Comparison of ENCODE assay signal across 16 cellular contexts in the genomic region with DNA sequence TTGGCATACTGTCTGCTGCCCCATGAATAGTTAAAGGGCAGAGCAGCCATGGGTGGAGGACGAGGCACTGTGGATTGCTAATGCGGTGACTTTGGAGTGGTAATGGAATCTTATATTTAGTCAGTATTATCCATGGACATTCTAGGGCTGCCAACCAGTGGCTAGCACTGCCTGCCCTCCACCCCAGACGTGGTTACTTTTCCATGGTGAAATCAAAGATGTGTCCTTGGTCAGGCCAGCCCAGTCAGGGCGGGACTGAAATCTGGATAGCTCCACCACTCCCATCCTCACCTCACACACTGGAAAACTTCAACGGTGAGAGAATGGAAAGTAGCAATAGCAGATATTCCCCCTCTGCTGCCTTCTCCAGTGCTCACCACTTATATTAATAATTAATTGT. TPM values are rescaled to one million over a fixed set of nuclear protein-coding genes. Genes with fewer than 3 reads are reported as not detected.
A peak's percentile ranks its signal among the peaks of the same experiment; 100 is the strongest.
DNase-seq lines count a peak whose midpoint lies in the region; ATAC-seq and TF ChIP-seq lines count a peak whose summit lies in the region.
"Had no signal": no experiment of that assay in that cellular context is flagged by ENCODE, and none has a peak within 500 bp of the region (broad histone marks: within the 10 kb centered on the region; RNA-seq: fewer than 3 reads in every experiment).

No MANE protein-coding gene starts in this region.

- H3K27me3 ChIP-seq in neuron (ENCODE audit: insufficient read depth, low read length) = peaks cover 3% of the 10 kb centered on the region

- H3K79me2 ChIP-seq in OCI-LY7 (ENCODE audit: insufficient read depth, low read depth, low read length) = peaks cover 90% of the 10 kb centered on the region

- H3K27me3 Mint-ChIP-seq in T-helper 2 cell treated with Interferon-gamma antibody and Interleukin-4, amounts not matched to agents 5 μg/mL and 100 μg/mL, for 36 hours (ENCODE audit: low read depth) = no peaks in the 10 kb centered on the region
- peaks cover 10% of the 10 kb centered on the region for H3K27me3 Mint-ChIP-seq in endothelial cell (ENCODE audit: unreplicated experiment)

- no peaks in the 10 kb centered on the region for H3K9me2 ChIP-seq in OCI-LY7 (ENCODE audit: insufficient read depth, low read length)

- no peak overlapping the region; the same call in 1 of the 2 replicates for H2AFZ ChIP-seq in OCI-LY7 (ENCODE audit: low read length)
- no peak overlapping the region for H2AFZ ChIP-seq in neuron (ENCODE audit: low read depth, low read length)

- no peak overlapping the region for H3K27ac Mint-ChIP-seq in T-helper 2 cell treated with Interferon-gamma antibody and Interleukin-4, amounts not matched to agents 5 μg/mL and 100 μg/mL, for 36 hours
- H3K27ac Mint-ChIP-seq in endothelial cell (ENCODE audit: unreplicated experiment) = no peak overlapping the region
- H3K27ac Mint-ChIP-seq: nephron progenitor cell had no signal

- intact Hi-C loops in OCI-LY7 (cut with micrococcal nuclease; ENCODE audit: unreplicated experiment) = loop anchor here (10.0 kb wide), 1 partner anchor 1029 kb away; a partner anchor contains a TSS

- no peak for DNase-seq in T-helper 2 cell treated with Interferon-gamma antibody and Interleukin-4, amounts not matched to agents 5 μg/mL and 100 μg/mL, for 36 hours (ENCODE audit: low spot score)
- no peak for DNase-seq in T-helper 2 cell
- DNase-seq in OCI-LY7 (ENCODE audit: low spot score) = no peak
- no peak for DNase-seq in endothelial cell (ENCODE audit: low spot score)
- no peak for DNase-seq in amygdala (lab: John Stamatoyannopoulos, UW)
- DNase-seq in GM03348 (ENCODE audit: low spot score) = no peak
- DNase-seq: 8988T; anterior cingulate cortex; DMS 273 treated with DMSO at 0.1 percent for 48 hours; NCI-H1092 treated with DMSO at 0.1 percent for 48 hours; NCI-H524 treated with DMSO at 0.1 percent for 48 hours; nephron progenitor cell; stimulated activated naive CD4-positive, alpha-beta T cell treated with Interleukin-2 at 50 U/mL for 16 hours had no signal

- H3K27ac ChIP-seq in OCI-LY7 (ENCODE audit: low read depth, low read length, poor library complexity, severe bottlenecking) = peak overlapping the region; percentile 82

- no peak for ATAC-seq in GM19397 (IDR thresholded peaks at IDR 0.05; ENCODE audit: unreplicated experiment)
- ATAC-seq: Right ventricle myocardium inferior had no signal

- H3K4me1 ChIP-seq in OCI-LY7 (ENCODE audit: insufficient read depth, low read length, poor library complexity, severe bottlenecking) = peaks cover 65% of the 10 kb centered on the region
- H3K4me1 ChIP-seq in neuron (ENCODE audit: insufficient read depth, low read length) = peaks cover 36% of the 10 kb centered on the region

- peaks cover 60% of the 10 kb centered on the region for H3K4me1 Mint-ChIP-seq in T-helper 2 cell treated with Interferon-gamma antibody and Interleukin-4, amounts not matched to agents 5 μg/mL and 100 μg/mL, for 36 hours (ENCODE audit: low read depth)
- H3K4me1 Mint-ChIP-seq in endothelial cell (ENCODE audit: unreplicated experiment) = peaks cover 62% of the 10 kb centered on the region

- 0 out of 2 replicates have a peak, but pooled peaks have one; percentile 9 for TF ChIP-seq CTCF in OCI-LY7 (conservative IDR thresholded peaks at IDR 0.05; ENCODE audit: low read length)
- TF ChIP-seq CTCF in endothelial cell (IDR thresholded peaks at IDR 0.05; ENCODE audit: unreplicated experiment) = no peak

- peak overlapping the region; percentile 93 for H3K4me2 ChIP-seq in OCI-LY7 (ENCODE audit: low read length)

- POLR2A ChIA-PET in OCI-LY7 (lab: Charles Lee) = interaction anchor here (1.8 to 7.3 kb wide), 3 partner anchors 15 to 25 kb away, joined by 6 to 77 read pairs (median 9); no protein-coding TSS in a partner anchor

- H4K20me1 ChIP-seq in OCI-LY7 (ENCODE audit: insufficient read depth, low read length) = no peaks in the 10 kb centered on the region

- BruUV-seq in OCI-LY7 (replicated peaks; lab: Mats Ljungman, UMichigan) = no TSS peak

- H3K9me3 ChIP-seq in OCI-LY7 (ENCODE audit: low read length) = no peaks in the 10 kb centered on the region
- no peaks in the 10 kb centered on the region for H3K9me3 ChIP-seq in neuron (ENCODE audit: low read length)

- H3K4me3 Mint-ChIP-seq in T-helper 2 cell treated with Interferon-gamma antibody and Interleukin-4, amounts not matched to agents 5 μg/mL and 100 μg/mL, for 36 hours = peak overlapping the region; percentile 88
- peak overlapping the region; percentile 96 for H3K4me3 Mint-ChIP-seq in endothelial cell (ENCODE audit: unreplicated experiment)

- H3K36me3 Mint-ChIP-seq in T-helper 2 cell treated with Interferon-gamma antibody and Interleukin-4, amounts not matched to agents 5 μg/mL and 100 μg/mL, for 36 hours (ENCODE audit: low read depth) = peaks cover 21% of the 10 kb centered on the region
- H3K36me3 Mint-ChIP-seq in endothelial cell (ENCODE audit: low read depth, unreplicated experiment) = peaks cover 5% of the 10 kb centered on the region

- CTCF ChIA-PET in OCI-LY7 (lab: Charles Lee; ENCODE audit: unreplicated experiment) = no interaction called here

- H3K9me3 Mint-ChIP-seq in T-helper 2 cell treated with Interferon-gamma antibody and Interleukin-4, amounts not matched to agents 5 μg/mL and 100 μg/mL, for 36 hours = no peaks in the 10 kb centered on the region
- no peaks in the 10 kb centered on the region for H3K9me3 Mint-ChIP-seq in endothelial cell (ENCODE audit: unreplicated experiment)
- H3K9me3 Mint-ChIP-seq: nephron progenitor cell had no signal

- H3K36me3 ChIP-seq in OCI-LY7 (ENCODE audit: insufficient read depth, low read length) (peaks cover 42% of the 10 kb centered on the region), neuron (ENCODE audit: insufficient read depth, low read length) (no peaks in the 10 kb centered on the region)

- peak overlapping the region; percentile 86 for H3K4me3 ChIP-seq in OCI-LY7 (ENCODE audit: low read depth, low read length, poor library complexity, severe bottlenecking)
- peak overlapping the region; percentile 73 for H3K4me3 ChIP-seq in neuron (ENCODE audit: low read length)

RNA-seq across cellular contexts. Expression of a gene that starts 2.3 kb away (rescaled TPM):
- total RNA-seq in OCI-LY7 (2014; rRNA removed; shearing (Covaris generic)) = 8.1 and 11.0 TPM in 2 replicates
- 13.0 and 14.1 TPM in 2 replicates for total RNA-seq in OCI-LY7 (2022)
- total RNA-seq in endothelial cell (ENCODE audit: unreplicated experiment) = 16.9 TPM

RNA-seq across cellular contexts. Expression of a gene that starts 43.6 kb away (rescaled TPM):
- total RNA-seq in OCI-LY7 (2014; rRNA removed; shearing (Covaris generic)) = 28.4 and 28.8 TPM in 2 replicates
- 57.7 and 59.2 TPM in 2 replicates for total RNA-seq in OCI-LY7 (2022)
- 48.4 TPM for total RNA-seq in endothelial cell (ENCODE audit: unreplicated experiment)
